Comparison of ENCODE assay signal across 2 cellular contexts in the genomic region with DNA sequence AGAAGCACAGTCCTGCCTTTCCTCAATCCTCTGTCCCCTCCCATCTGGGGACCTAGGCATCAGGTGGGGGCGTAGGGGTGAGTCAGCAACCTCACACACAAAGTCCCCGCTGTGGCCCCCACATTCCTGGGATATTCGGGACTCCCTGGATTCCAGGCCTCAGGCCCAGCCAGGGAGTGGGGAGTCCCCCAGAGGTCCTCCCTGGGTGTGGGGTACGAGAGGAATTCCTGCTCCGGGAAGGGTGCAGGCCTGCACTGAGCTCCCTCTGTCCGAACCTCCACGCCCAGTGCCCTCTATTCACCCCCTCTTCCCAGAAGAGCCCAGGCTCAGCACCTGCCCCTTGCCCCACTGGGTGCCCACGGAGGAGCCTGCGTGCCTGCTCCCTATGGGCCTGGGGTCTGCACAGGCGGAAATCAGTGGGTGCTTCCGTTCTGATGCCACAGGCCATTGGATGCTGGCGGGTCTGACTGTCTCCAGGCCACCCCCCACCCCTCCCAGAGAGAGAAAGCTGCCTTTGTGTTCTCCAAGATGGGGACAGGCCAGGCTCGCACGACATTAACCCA.
TF ChIP-seq lines count a peak whose summit lies in the region.

No MANE protein-coding gene starts in this region.

TF ChIP-seq in IMR-90, 13 proteins besides CTCF, POLR2A, EP300 and RAD21:
- 0 out of 2 replicates have a peak, but pooled peaks have one; percentile 47 for TF ChIP-seq MAZ (IDR thresholded peaks at IDR 0.05; ENCODE audit: borderline replicate concordance, low read depth, low read length)
- no peak for TF ChIP-seq MXI1 (IDR thresholded peaks at IDR 0.05; ENCODE audit: borderline replicate concordance, low read depth, low read length)

TF ChIP-seq in SK-N-SH, 30 proteins besides CTCF, POLR2A, EP300 and RAD21:
- no peak for TF ChIP-seq MXI1 (IDR thresholded peaks at IDR 0.05; ENCODE audit: low read depth, low read length)
- no peak for TF ChIP-seq MEF2A (IDR thresholded peaks at IDR 0.05; ENCODE audit: borderline replicate concordance, low read depth)
- TF ChIP-seq SMC3 (IDR thresholded peaks at IDR 0.05; ENCODE audit: low read depth, low read length), result no peak
- TF ChIP-seq YY1 (IDR thresholded peaks at IDR 0.05; ENCODE audit: low read depth), result no peak
- no peak for TF ChIP-seq POLR2AphosphoS5 (IDR thresholded peaks at IDR 0.05; ENCODE audit: low read depth, low read length)
- TF ChIP-seq, protein P1, sequence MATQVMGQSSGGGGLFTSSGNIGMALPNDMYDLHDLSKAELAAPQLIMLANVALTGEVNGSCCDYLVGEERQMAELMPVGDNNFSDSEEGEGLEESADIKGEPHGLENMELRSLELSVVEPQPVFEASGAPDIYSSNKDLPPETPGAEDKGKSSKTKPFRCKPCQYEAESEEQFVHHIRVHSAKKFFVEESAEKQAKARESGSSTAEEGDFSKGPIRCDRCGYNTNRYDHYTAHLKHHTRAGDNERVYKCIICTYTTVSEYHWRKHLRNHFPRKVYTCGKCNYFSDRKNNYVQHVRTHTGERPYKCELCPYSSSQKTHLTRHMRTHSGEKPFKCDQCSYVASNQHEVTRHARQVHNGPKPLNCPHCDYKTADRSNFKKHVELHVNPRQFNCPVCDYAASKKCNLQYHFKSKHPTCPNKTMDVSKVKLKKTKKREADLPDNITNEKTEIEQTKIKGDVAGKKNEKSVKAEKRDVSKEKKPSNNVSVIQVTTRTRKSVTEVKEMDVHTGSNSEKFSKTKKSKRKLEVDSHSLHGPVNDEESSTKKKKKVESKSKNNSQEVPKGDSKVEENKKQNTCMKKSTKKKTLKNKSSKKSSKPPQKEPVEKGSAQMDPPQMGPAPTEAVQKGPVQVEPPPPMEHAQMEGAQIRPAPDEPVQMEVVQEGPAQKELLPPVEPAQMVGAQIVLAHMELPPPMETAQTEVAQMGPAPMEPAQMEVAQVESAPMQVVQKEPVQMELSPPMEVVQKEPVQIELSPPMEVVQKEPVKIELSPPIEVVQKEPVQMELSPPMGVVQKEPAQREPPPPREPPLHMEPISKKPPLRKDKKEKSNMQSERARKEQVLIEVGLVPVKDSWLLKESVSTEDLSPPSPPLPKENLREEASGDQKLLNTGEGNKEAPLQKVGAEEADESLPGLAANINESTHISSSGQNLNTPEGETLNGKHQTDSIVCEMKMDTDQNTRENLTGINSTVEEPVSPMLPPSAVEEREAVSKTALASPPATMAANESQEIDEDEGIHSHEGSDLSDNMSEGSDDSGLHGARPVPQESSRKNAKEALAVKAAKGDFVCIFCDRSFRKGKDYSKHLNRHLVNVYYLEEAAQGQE (IDR thresholded peaks at IDR 0.05; ENCODE audit: low read depth, low read length), result no peak
- TF ChIP-seq RFX5 (IDR thresholded peaks at IDR 0.05; ENCODE audit: low read length), result no peak
- TF ChIP-seq, protein P2, sequence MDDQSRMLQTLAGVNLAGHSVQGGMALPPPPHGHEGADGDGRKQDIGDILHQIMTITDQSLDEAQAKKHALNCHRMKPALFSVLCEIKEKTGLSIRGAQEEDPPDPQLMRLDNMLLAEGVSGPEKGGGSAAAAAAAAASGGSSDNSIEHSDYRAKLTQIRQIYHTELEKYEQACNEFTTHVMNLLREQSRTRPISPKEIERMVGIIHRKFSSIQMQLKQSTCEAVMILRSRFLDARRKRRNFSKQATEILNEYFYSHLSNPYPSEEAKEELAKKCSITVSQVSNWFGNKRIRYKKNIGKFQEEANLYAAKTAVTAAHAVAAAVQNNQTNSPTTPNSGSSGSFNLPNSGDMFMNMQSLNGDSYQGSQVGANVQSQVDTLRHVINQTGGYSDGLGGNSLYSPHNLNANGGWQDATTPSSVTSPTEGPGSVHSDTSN (IDR thresholded peaks at IDR 0.05), result no peak
- TF ChIP-seq TEAD4 (IDR thresholded peaks at IDR 0.05; ENCODE audit: borderline replicate concordance, insufficient read depth), result no peak
- TF ChIP-seq NRF1 (IDR thresholded peaks at IDR 0.05; ENCODE audit: low read depth, low read length), result no peak
- TF ChIP-seq, protein P3, sequence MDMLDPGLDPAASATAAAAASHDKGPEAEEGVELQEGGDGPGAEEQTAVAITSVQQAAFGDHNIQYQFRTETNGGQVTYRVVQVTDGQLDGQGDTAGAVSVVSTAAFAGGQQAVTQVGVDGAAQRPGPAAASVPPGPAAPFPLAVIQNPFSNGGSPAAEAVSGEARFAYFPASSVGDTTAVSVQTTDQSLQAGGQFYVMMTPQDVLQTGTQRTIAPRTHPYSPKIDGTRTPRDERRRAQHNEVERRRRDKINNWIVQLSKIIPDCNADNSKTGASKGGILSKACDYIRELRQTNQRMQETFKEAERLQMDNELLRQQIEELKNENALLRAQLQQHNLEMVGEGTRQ (IDR thresholded peaks at IDR 0.05; ENCODE audit: borderline replicate concordance, low read depth, low read length), result no peak
- TF ChIP-seq FOXM1 (IDR thresholded peaks at IDR 0.05; ENCODE audit: low read depth), result no peak
- TF ChIP-seq, protein P4, sequence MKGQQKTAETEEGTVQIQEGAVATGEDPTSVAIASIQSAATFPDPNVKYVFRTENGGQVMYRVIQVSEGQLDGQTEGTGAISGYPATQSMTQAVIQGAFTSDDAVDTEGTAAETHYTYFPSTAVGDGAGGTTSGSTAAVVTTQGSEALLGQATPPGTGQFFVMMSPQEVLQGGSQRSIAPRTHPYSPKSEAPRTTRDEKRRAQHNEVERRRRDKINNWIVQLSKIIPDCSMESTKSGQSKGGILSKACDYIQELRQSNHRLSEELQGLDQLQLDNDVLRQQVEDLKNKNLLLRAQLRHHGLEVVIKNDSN (IDR thresholded peaks at IDR 0.05; ENCODE audit: borderline replicate concordance, low read depth), result no peak
- TF ChIP-seq RXRA (IDR thresholded peaks at IDR 0.05; ENCODE audit: borderline replicate concordance, low read depth), result no peak
